Comparison of ENCODE assay signal across 10 cellular contexts in genomic region chr14:59337151-59337611, GRCh38.
DNase-seq lines count a peak whose midpoint lies in the region; FAIRE-seq and TF ChIP-seq lines count a peak whose summit lies in the region.
"Had no signal": no experiment of that assay in that cellular context is flagged by ENCODE, and none has a peak within 500 bp of the region (broad histone marks: within the 10 kb centered on the region; RNA-seq: fewer than 3 reads in every experiment).

No MANE protein-coding gene starts in this region.

- TF ChIP-seq POLR2A in sigmoid colon (IDR thresholded peaks at IDR 0.05): no peak

- H3K4me3 ChIP-seq in kidney (ENCODE audit: low read length in 2 of 2) (no peak overlapping the region), sigmoid colon (no peak overlapping the region)

- no peaks in the 10 kb centered on the region for H3K9me3 ChIP-seq in kidney (ENCODE audit: control insufficient read depth in 1 of 2, low read length in 2 of 2)
- no peaks in the 10 kb centered on the region for H3K9me3 ChIP-seq in sigmoid colon

- H3K4me3 Mint-ChIP-seq in HFFc6 (peak overlapping the region; percentile 40; the same call in 1 of the 2 replicates), chondrocyte (ENCODE audit: unreplicated experiment) (no peak overlapping the region)

- H3K9me3 Mint-ChIP-seq in HFFc6 (no peaks in the 10 kb centered on the region), chondrocyte (ENCODE audit: low read depth) (no peaks in the 10 kb centered on the region)

- 72 to 81% methylated on average over 4 of the region's 4 CpGs for WGBS in sigmoid colon, 2 donors

- no peak for TF ChIP-seq EP300 in sigmoid colon (IDR thresholded peaks at IDR 0.05)

- H3K27me3 ChIP-seq in sigmoid colon: no peaks in the 10 kb centered on the region

- H3K4me1 Mint-ChIP-seq in HFFc6 (ENCODE audit: low read depth) (peaks cover 71% of the 10 kb centered on the region), chondrocyte (ENCODE audit: low read depth) (peaks cover 35% of the 10 kb centered on the region)

- TF ChIP-seq CTCF in HFFc6 (IDR thresholded peaks at IDR 0.05) (no peak), kidney (IDR thresholded peaks at IDR 0.05; ENCODE audit: borderline replicate concordance, extremely low read depth, insufficient read depth) (no peak), sigmoid colon (IDR thresholded peaks at IDR 0.05) (no peak), chondrocyte (IDR thresholded peaks at IDR 0.05) (no peak), GM10266 (IDR thresholded peaks at IDR 0.05; ENCODE audit: control insufficient read depth, insufficient read depth, low read depth, missing control alignments) (no peak)

- peaks cover 14% of the 10 kb centered on the region for H3K36me3 Mint-ChIP-seq in HFFc6 (ENCODE audit: low read depth)
- peaks cover 12% of the 10 kb centered on the region for H3K36me3 Mint-ChIP-seq in chondrocyte (ENCODE audit: low read depth)

- no peak overlapping the region for H3K9ac ChIP-seq in kidney (ENCODE audit: low read length in 2 of 2)

- intact Hi-C loops in kidney (cut with DNase I) (no loop called here), sigmoid colon (cut with DNase I) (loop anchor here (5.0 kb wide), 1 partner anchor 145 kb away; no protein-coding TSS in a partner anchor)

- H3K36me3 ChIP-seq in kidney (ENCODE audit: control insufficient read depth in 1 of 2, insufficient read depth in 2 of 2, low read length in 2 of 2) (peaks cover 0 to 4% of the 10 kb centered on the region in 2 donors), sigmoid colon (peaks cover 0 to 7% (median 2%) of the 10 kb centered on the region in 4 donors)

- H3K4me1 ChIP-seq in kidney (ENCODE audit: control insufficient read depth in 1 of 2, insufficient read depth in 1 of 2, low read depth in 1 of 2, low read length in 2 of 2): peaks cover 14 to 19% of the 10 kb centered on the region in 2 donors
- peaks cover 0 to 91% (median 79%) of the 10 kb centered on the region in 4 donors for H3K4me1 ChIP-seq in sigmoid colon

- H3K27ac ChIP-seq in kidney (ENCODE audit: low read depth in 2 of 2, low read length in 2 of 2) (peak overlapping the region; percentile 26 to 60), sigmoid colon (peak overlapping the region; percentile 78 to 89 (median 84))

- H3K27me3 Mint-ChIP-seq in HFFc6 (ENCODE audit: insufficient read depth) (no peaks in the 10 kb centered on the region), chondrocyte (ENCODE audit: low read depth) (no peaks in the 10 kb centered on the region)

- peak; percentile 32 for DNase-seq in HFFc6
- peak; percentile 44 for DNase-seq in cerebellar cortex (ENCODE audit: low spot score)
- DNase-seq in kidney: peak; percentile 76
- DNase-seq in sigmoid colon: peak; percentile 90
- DNase-seq in activated effector memory CD4-positive, alpha-beta T cell treated with anti-CD3 and anti-CD28 coated beads, Interleukin-2, amount 50 U/mL, for 16 hours: no peak
- DNase-seq in H4 (ENCODE audit: low spot score): no peak
- DNase-seq in chondrocyte (ENCODE audit: low spot score): no peak
- DNase-seq in GM10266 (ENCODE audit: extremely low spot score): no peak
- DNase-seq: activated CD4-positive, alpha-beta T cell treated with anti-CD3 and anti-CD28 coated beads for 48 hours had no signal

- H3K27ac Mint-ChIP-seq in HFFc6 (peak overlapping the region; percentile 73), chondrocyte (ENCODE audit: unreplicated experiment) (no peak overlapping the region)

- no peak for FAIRE-seq in kidney (lab: Jason Lieb, UNC)
- FAIRE-seq: GM18507 had no signal

Comparison
In these comparisons a context has a peak if more than half of its experiments do, and no peak if none do; other contexts are left out.
1. DNase-seq: peak in HFFc6 (single experiment), cerebellar cortex (single experiment), kidney (single experiment) and sigmoid colon (single experiment); none in activated effector memory CD4-positive, alpha-beta T cell treated with anti-CD3 and anti-CD28 coated beads, Interleukin-2, amount 50 U/mL, for 16 hours (single experiment), H4 (single experiment), chondrocyte (single experiment) and GM10266 (single experiment).